ENCODE assay signal across 9 cellular contexts in the genomic region with DNA sequence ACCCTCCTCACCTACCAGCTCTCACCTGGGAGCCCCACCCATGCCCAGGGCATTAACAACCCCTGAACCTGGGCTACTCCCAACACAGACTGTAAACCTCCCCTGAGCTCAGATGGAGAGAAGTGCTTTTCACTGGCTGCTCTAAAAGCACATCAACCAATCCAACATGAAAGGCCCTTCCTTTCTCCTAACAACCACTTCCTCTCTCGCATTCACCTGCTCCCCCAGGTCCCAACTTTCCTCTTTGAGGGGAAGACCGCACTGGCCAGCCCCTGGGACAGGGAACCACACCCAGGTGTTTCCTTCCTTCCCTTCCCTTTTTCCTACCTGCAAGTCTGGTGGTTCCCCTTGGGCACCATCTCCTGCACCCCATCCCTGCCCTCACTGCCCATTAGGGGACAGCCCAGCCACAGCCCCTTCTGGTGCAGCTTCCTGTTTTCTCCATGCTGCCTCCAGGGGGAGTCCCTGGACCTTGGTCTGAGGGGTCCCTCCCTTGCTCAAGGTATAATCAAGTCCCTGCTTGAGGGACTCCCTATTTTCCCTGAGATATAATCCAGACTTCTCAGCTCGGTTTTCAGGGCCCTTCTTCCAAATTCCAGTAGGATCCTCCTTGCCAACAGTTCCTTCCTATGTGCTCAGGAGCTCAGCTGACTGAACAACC. TPM values are rescaled to one million over a fixed set of nuclear protein-coding genes. Genes with fewer than 3 reads are reported as not detected.
DNase-seq lines count a peak whose midpoint lies in the region; ATAC-seq and TF ChIP-seq lines count a peak whose summit lies in the region.
"Had no signal": no experiment of that assay in that cellular context is flagged by ENCODE, and none has a peak within 500 bp of the region (broad histone marks: within the 10 kb centered on the region; RNA-seq: fewer than 3 reads in every experiment).

No MANE protein-coding gene starts in this region.

- H3K27me3 Mint-ChIP-seq in naive thymus-derived CD4-positive, alpha-beta T cell, result peaks cover 3 to 14% (median 4%) of the 10 kb centered on the region in 5 donors

- peaks cover 0 to 5% (median 0%) of the 10 kb centered on the region in 7 donors for H3K4me1 Mint-ChIP-seq in naive thymus-derived CD4-positive, alpha-beta T cell

- H3K9me3 ChIP-seq in BLaER1, result no peaks in the 10 kb centered on the region
- H3K9me3 ChIP-seq in WERI-Rb-1 (ENCODE audit: severe bottlenecking), result no peaks in the 10 kb centered on the region
- H3K9me3 ChIP-seq in naive thymus-derived CD4-positive, alpha-beta T cell (ENCODE audit: control insufficient read depth in 2 of 3, low read length in 3 of 3), result no peaks in the 10 kb centered on the region

- H3K9ac ChIP-seq in BLaER1, result peak overlapping the region; percentile 13; the same call in 1 of the 2 replicates

- TF ChIP-seq CTCF in WERI-Rb-1 (IDR thresholded peaks at IDR 0.05; ENCODE audit: low read depth, low read length), result peak; percentile 94

- H3K27me3 ChIP-seq in BLaER1 (no peaks in the 10 kb centered on the region), WERI-Rb-1 (ENCODE audit: insufficient read depth, low read depth, severe bottlenecking) (no peaks in the 10 kb centered on the region)
- no peaks in the 10 kb centered on the region for H3K27me3 ChIP-seq in naive thymus-derived CD4-positive, alpha-beta T cell (ENCODE audit: control insufficient read depth in 2 of 2, insufficient read depth in 2 of 2, low read length in 2 of 2)

- H3K36me3 Mint-ChIP-seq in naive thymus-derived CD4-positive, alpha-beta T cell, result no peaks in the 10 kb centered on the region
- H3K36me3 Mint-ChIP-seq: activated naive CD8-positive, alpha-beta T cell treated with anti-CD3 and anti-CD28 coated beads, Interleukin-2, amount 10 ng/mL, durations not matched to agents 7 days and 5 days had no signal

- H3K27ac ChIP-seq in BLaER1 (peak overlapping the region; percentile 20), WERI-Rb-1 (peak overlapping the region; percentile 42; the same call in 1 of the 2 replicates)
- no peak overlapping the region for H3K27ac ChIP-seq in naive thymus-derived CD4-positive, alpha-beta T cell (ENCODE audit: low read depth, low read length)

- POLR2A ChIA-PET in naive thymus-derived CD4-positive, alpha-beta T cell (lab: Charles Lee), result no interaction called here

- H3K4me3 Mint-ChIP-seq in naive thymus-derived CD4-positive, alpha-beta T cell, result no peak overlapping the region
- H3K4me3 Mint-ChIP-seq: activated naive CD8-positive, alpha-beta T cell treated with anti-CD3 and anti-CD28 coated beads, Interleukin-2, amount 10 ng/mL, durations not matched to agents 7 days and 5 days had no signal

- DNase-seq in HCEC 1CT (peak; percentile 29), WERI-Rb-1 (peak; percentile 79), left colon (no peak), NCI-H1930 (lab: John Stamatoyannopoulos, UW) (no peak), NCI-H2029 treated with DMSO at 0.1 percent for 48 hours (lab: John Stamatoyannopoulos, UW) (no peak)
- no peak for DNase-seq in naive thymus-derived CD4-positive, alpha-beta T cell
- DNase-seq: activated naive CD8-positive, alpha-beta T cell treated with anti-CD3 and anti-CD28 coated beads, Interleukin-2, amount 10 ng/mL, durations not matched to agents 7 days and 5 days had no signal

- peaks cover 63% of the 10 kb centered on the region for H3K4me1 ChIP-seq in BLaER1
- no peaks in the 10 kb centered on the region for H3K4me1 ChIP-seq in naive thymus-derived CD4-positive, alpha-beta T cell (ENCODE audit: control insufficient read depth in 2 of 2, insufficient read depth in 2 of 2, low read length in 2 of 2)

- H3K36me3 ChIP-seq in BLaER1, result no peaks in the 10 kb centered on the region
- no peaks in the 10 kb centered on the region for H3K36me3 ChIP-seq in WERI-Rb-1
- H3K36me3 ChIP-seq in naive thymus-derived CD4-positive, alpha-beta T cell (ENCODE audit: control insufficient read depth in 2 of 3, insufficient read depth in 3 of 3, low read length in 3 of 3), result no peaks in the 10 kb centered on the region

- peak; percentile 67 for ATAC-seq in left colon
- no peak for ATAC-seq in naive thymus-derived CD4-positive, alpha-beta T cell
- no peak for ATAC-seq in HG02973 (IDR thresholded peaks at IDR 0.05; ENCODE audit: unreplicated experiment)

- H3K9me3 Mint-ChIP-seq in naive thymus-derived CD4-positive, alpha-beta T cell, result no peaks in the 10 kb centered on the region
- H3K9me3 Mint-ChIP-seq: activated naive CD8-positive, alpha-beta T cell treated with anti-CD3 and anti-CD28 coated beads, Interleukin-2, amount 10 ng/mL, durations not matched to agents 7 days and 5 days had no signal

- no peak overlapping the region for H3K27ac Mint-ChIP-seq in naive thymus-derived CD4-positive, alpha-beta T cell
- H3K27ac Mint-ChIP-seq: activated naive CD8-positive, alpha-beta T cell treated with anti-CD3 and anti-CD28 coated beads, Interleukin-2, amount 10 ng/mL, durations not matched to agents 7 days and 5 days had no signal

- intact Hi-C loops in left colon (cut with DNase I, micrococcal nuclease), result no loop called here
- intact Hi-C loops in naive thymus-derived CD4-positive, alpha-beta T cell (cut with micrococcal nuclease), result no loop called here

- peak overlapping the region; percentile 59 for H3K4me2 ChIP-seq in BLaER1

- CTCF ChIA-PET in naive thymus-derived CD4-positive, alpha-beta T cell (lab: Charles Lee), result no interaction called here

- H4K20me1 ChIP-seq in BLaER1, result no peaks in the 10 kb centered on the region

- H3K4me3 ChIP-seq in BLaER1, result no peak overlapping the region
- H3K4me3 ChIP-seq in WERI-Rb-1 (ENCODE audit: low read depth, low read length), result no peak overlapping the region
- H3K4me3 ChIP-seq in naive thymus-derived CD4-positive, alpha-beta T cell (ENCODE audit: low read length), result no peak overlapping the region

RNA-seq across cellular contexts. Expression of gene DAB2IP, which starts 30.5 kb away (rescaled TPM):
- total RNA-seq in left colon, result 100 to 1,000 TPM; 127 to 128 TPM
- under 1 TPM in 1 of 5 experiments, not detected in 4; 0.15 TPM for total RNA-seq in naive thymus-derived CD4-positive, alpha-beta T cell
- polyA plus RNA-seq in naive thymus-derived CD4-positive, alpha-beta T cell, result not detected

Comparison
In these comparisons a context has a peak if more than half of its experiments do, and no peak if none do; other contexts are left out.
1. DNase-seq: peak in HCEC 1CT (single experiment) and WERI-Rb-1 (single experiment); none in left colon (0 of 2), NCI-H1930 (0 of 2), NCI-H2029 treated with DMSO at 0.1 percent for 48 hours (single experiment) and naive thymus-derived CD4-positive, alpha-beta T cell (0 of 9).
2. RNA of gene DAB2IP, which starts 30.5 kb away (total RNA-seq): 127 to 128 TPM in left colon; 0.15 TPM in naive thymus-derived CD4-positive, alpha-beta T cell; every median in the first group is over 100 times any median in the second.